Comparison of ENCODE assay signal across 9 cellular contexts in genomic region chr6:28953039-28953872, GRCh38. TPM values are rescaled to one million over a fixed set of nuclear protein-coding genes. Genes with fewer than 3 reads are reported as not detected.
A peak's percentile ranks its signal among the peaks of the same experiment; 100 is the strongest.
DNase-seq lines count a peak whose midpoint lies in the region; ATAC-seq, FAIRE-seq and TF ChIP-seq lines count a peak whose summit lies in the region.
"Had no signal": no experiment of that assay in that cellular context is flagged by ENCODE, and none has a peak within 500 bp of the region (broad histone marks: within the 10 kb centered on the region; RNA-seq: fewer than 3 reads in every experiment).

No MANE protein-coding gene starts in this region.

- H3K27me3 Mint-ChIP-seq in activated T-helper 2 cell treated with anti-CD3 and anti-CD28 coated beads, Interferon-gamma antibody, Interleukin-2, Interleukin-4, amounts not matched to agents 10 μg/mL and 5 μg/mL and 100 μg/mL, durations not matched to agents 14 hours and 24 hours and 36 hours (ENCODE audit: low read depth), result peaks cover 16% of the 10 kb centered on the region

- H3K36me3 ChIP-seq in HUES48 (ENCODE audit: control insufficient read depth, insufficient read depth, low read length), result no peaks in the 10 kb centered on the region
- no peaks in the 10 kb centered on the region for H3K36me3 ChIP-seq in pancreas

- H3K36me3 Mint-ChIP-seq in activated T-helper 2 cell treated with anti-CD3 and anti-CD28 coated beads, Interferon-gamma antibody, Interleukin-2, Interleukin-4, amounts not matched to agents 10 μg/mL and 5 μg/mL and 100 μg/mL, durations not matched to agents 14 hours and 24 hours and 36 hours (ENCODE audit: low read depth), result no peaks in the 10 kb centered on the region

- ATAC-seq in pancreas (peak; percentile 83 to 90 (median 88)), HG03460 (IDR thresholded peaks at IDR 0.05; ENCODE audit: unreplicated experiment) (no peak)

- H3K27ac ChIP-seq in HUES48 (ENCODE audit: low read depth, low read length), result no peak overlapping the region
- H3K27ac ChIP-seq in pancreas, result no peak overlapping the region

- 6 to 7% methylated on average over 26 of the region's 26 CpGs for WGBS in pancreas, 2 donors

- H3K27ac Mint-ChIP-seq in activated T-helper 2 cell treated with anti-CD3 and anti-CD28 coated beads, Interferon-gamma antibody, Interleukin-2, Interleukin-4, amounts not matched to agents 10 μg/mL and 5 μg/mL and 100 μg/mL, durations not matched to agents 14 hours and 24 hours and 36 hours, result no peak overlapping the region

- FAIRE-seq in RCC 7860 (lab: Jason Lieb, UNC) (no peak), pancreas (lab: Jason Lieb, UNC) (no peak)
- FAIRE-seq: islet of Langerhans had no signal

- H3K9me3 ChIP-seq in HUES48 (ENCODE audit: control insufficient read depth, insufficient read depth, low read length), result no peaks in the 10 kb centered on the region
- H3K9me3 ChIP-seq in pancreas, result no peaks in the 10 kb centered on the region

- DNase-seq in DMS79 treated with DMSO at 0.1 percent for 48 hours (lab: John Stamatoyannopoulos, UW), result peak; percentile 49
- no peak for DNase-seq in DMS79 (lab: John Stamatoyannopoulos, UW)
- DNase-seq in RCC 7860 (ENCODE audit: low spot score), result peak; percentile 68
- DNase-seq in activated T-helper 2 cell treated with anti-CD3 and anti-CD28 coated beads, Interferon-gamma antibody, Interleukin-2, Interleukin-4, amounts not matched to agents 10 μg/mL and 5 μg/mL and 100 μg/mL, durations not matched to agents 14 hours and 24 hours and 36 hours (ENCODE audit: low spot score), result peak; percentile 33
- DNase-seq in foreskin melanocyte, result peak; percentile 39
- peak in 3 of 6 donors; percentile 13 to 69 (median 59) for DNase-seq in pancreas

- H3K9ac ChIP-seq in HUES48 (ENCODE audit: low read depth, low read length), result peak overlapping the region; percentile 19; the same call in 1 of the 2 replicates

- H3K27me3 ChIP-seq in HUES48 (ENCODE audit: control insufficient read depth, insufficient read depth, low read length), result peaks cover 7% of the 10 kb centered on the region; the same call in 1 of the 2 replicates
- no peaks in the 10 kb centered on the region for H3K27me3 ChIP-seq in pancreas

- H3K4me1 ChIP-seq in HUES48 (ENCODE audit: control insufficient read depth, insufficient read depth, low read length) (peaks cover 8% of the 10 kb centered on the region; the same call in 1 of the 2 replicates), pancreas (peaks cover 0 to 4% (median 0%) of the 10 kb centered on the region in 3 donors)

- H3K4me3 Mint-ChIP-seq in activated T-helper 2 cell treated with anti-CD3 and anti-CD28 coated beads, Interferon-gamma antibody, Interleukin-2, Interleukin-4, amounts not matched to agents 10 μg/mL and 5 μg/mL and 100 μg/mL, durations not matched to agents 14 hours and 24 hours and 36 hours (ENCODE audit: low read depth), result peak overlapping the region; percentile 79

- no peak for TF ChIP-seq CTCF in pancreas (IDR thresholded peaks at IDR 0.05)

- intact Hi-C loops in activated T-helper 2 cell treated with anti-CD3 and anti-CD28 coated beads, Interferon-gamma antibody, Interleukin-2, Interleukin-4, amounts not matched to agents 10 μg/mL and 5 μg/mL and 100 μg/mL, durations not matched to agents 14 hours and 24 hours and 36 hours (cut with micrococcal nuclease), result loop anchor here (1.0 to 2.0 kb wide), 2 partner anchors 9 to 64 kb away; no protein-coding TSS in a partner anchor
- intact Hi-C loops in pancreas (cut with DNase I), result no loop called here

- H3K4me1 Mint-ChIP-seq in activated T-helper 2 cell treated with anti-CD3 and anti-CD28 coated beads, Interferon-gamma antibody, Interleukin-2, Interleukin-4, amounts not matched to agents 10 μg/mL and 5 μg/mL and 100 μg/mL, durations not matched to agents 14 hours and 24 hours and 36 hours (ENCODE audit: low read depth), result peaks cover 30% of the 10 kb centered on the region

- H3K4me3 ChIP-seq in HUES48 (ENCODE audit: low read depth, low read length), result peak overlapping the region; percentile 87
- H3K4me3 ChIP-seq in pancreas, result peak overlapping the region in 2 of 4 donors; percentile 31 to 38

- no peaks in the 10 kb centered on the region for H3K9me3 Mint-ChIP-seq in activated T-helper 2 cell treated with anti-CD3 and anti-CD28 coated beads, Interferon-gamma antibody, Interleukin-2, Interleukin-4, amounts not matched to agents 10 μg/mL and 5 μg/mL and 100 μg/mL, durations not matched to agents 14 hours and 24 hours and 36 hours

RNA-seq across cellular contexts. Expression of gene TRIM27, which starts 29.5 kb away (rescaled TPM):
- 64.4 and 69.6 TPM in 2 replicates for total RNA-seq in activated T-helper 2 cell treated with anti-CD3 and anti-CD28 coated beads, Interferon-gamma antibody, Interleukin-2, Interleukin-4, amounts not matched to agents 10 μg/mL and 5 μg/mL and 100 μg/mL, durations not matched to agents 14 hours and 24 hours and 36 hours
- total RNA-seq in pancreas, result 10 to 100 TPM; 24.1 to 33.6 (median 28.4) TPM
- 10 to 100 TPM; 41.8 to 43.3 TPM for polyA plus RNA-seq in pancreas

RNA-seq across cellular contexts. Expression of gene ZNF311, which starts 51.9 kb away (rescaled TPM):
- total RNA-seq in activated T-helper 2 cell treated with anti-CD3 and anti-CD28 coated beads, Interferon-gamma antibody, Interleukin-2, Interleukin-4, amounts not matched to agents 10 μg/mL and 5 μg/mL and 100 μg/mL, durations not matched to agents 14 hours and 24 hours and 36 hours, result 0.59 and 0.87 TPM in 2 replicates
- 1 to 10 TPM in 1 of 6 donors, under 1 TPM in 5; 0.19 to 1.2 (median 0.35) TPM for total RNA-seq in pancreas
- polyA plus RNA-seq in pancreas, result 1 to 10 TPM in 1 of 2 donors, under 1 TPM in 1; 0.92 to 1.1 TPM
